ENCODE assay signal across 8 cellular contexts in the genomic region with DNA sequence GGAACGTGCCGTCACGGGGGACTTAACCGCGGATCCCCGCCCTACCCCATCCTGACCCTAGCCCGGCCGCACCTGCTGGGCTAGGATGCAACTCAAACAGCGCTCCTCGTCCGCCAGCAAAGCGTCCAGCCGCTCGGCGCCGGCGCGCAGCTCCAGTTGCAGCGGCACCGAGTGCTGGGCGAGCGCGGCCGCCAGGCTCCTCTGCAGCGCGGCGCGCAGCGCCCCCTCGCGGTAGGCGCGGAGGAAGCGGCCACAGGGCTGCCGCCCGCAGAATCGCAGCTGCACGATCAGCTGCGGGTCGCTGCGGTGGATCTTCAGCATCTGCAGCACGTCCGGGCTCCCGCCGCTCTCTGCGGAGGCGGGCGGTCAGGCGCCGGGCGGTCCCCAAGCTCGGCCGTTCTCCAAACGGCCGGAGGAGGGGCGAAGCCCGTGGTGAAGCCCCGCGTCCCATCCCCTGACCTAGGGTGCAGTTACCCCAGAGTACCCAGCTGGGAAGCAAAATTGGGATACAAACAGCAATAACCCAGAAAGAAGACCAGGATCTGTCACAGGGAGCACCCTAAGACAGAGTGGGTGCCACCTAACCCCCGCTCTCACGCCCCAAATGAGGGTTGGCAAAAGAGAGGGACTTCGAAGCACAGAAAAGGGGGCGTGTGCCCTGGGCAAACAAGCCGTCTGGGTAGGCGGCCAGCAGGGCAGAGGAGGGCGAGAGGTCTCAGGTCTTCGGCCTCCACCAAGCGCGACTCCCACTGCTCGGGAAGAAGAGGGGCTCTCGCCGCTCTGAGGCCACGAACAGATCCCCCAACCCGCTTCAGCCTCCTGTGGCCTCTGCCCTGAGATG. TPM values are rescaled to one million over a fixed set of nuclear protein-coding genes. Genes with fewer than 3 reads are reported as not detected.
DNase-seq lines count a peak whose midpoint lies in the region; ATAC-seq and TF ChIP-seq lines count a peak whose summit lies in the region.

No MANE protein-coding gene starts in this region.

- no peak for TF ChIP-seq POLR2A in vagina (IDR thresholded peaks at IDR 0.05)

- peak overlapping the region; percentile 28; the same call in 1 of the 2 replicates for H3K9ac ChIP-seq in ES-I3 (ENCODE audit: low read depth, low read length)
- H3K9ac ChIP-seq in SU-DHL-6 (ENCODE audit: low read length) = no peak overlapping the region

- no peaks in the 10 kb centered on the region for H3K79me2 ChIP-seq in SU-DHL-6 (ENCODE audit: insufficient read depth, low read length)

- H3K27ac Mint-ChIP-seq in activated naive CD8-positive, alpha-beta T cell = no peak overlapping the region

- peak overlapping the region; percentile 59 for H3K4me3 Mint-ChIP-seq in activated naive CD8-positive, alpha-beta T cell

- intact Hi-C loops in cardiac septum (cut with DNase I) = loop anchor here (2.0 to 5.0 kb wide), 4 partner anchors 48 to 258 kb away; a partner anchor contains a TSS
- intact Hi-C loops in posterior vena cava (cut with DNase I) = loop anchor here (1.0 to 5.0 kb wide), 5 partner anchors 138 to 263 kb away; no protein-coding TSS in a partner anchor
- intact Hi-C loops in vagina (cut with DNase I) = loop anchor here (2.0 kb wide), 1 partner anchor 179 kb away; no protein-coding TSS in a partner anchor

- TF ChIP-seq CTCF in SU-DHL-6 (IDR thresholded peaks at IDR 0.05; ENCODE audit: insufficient read depth, low read length, poor library complexity, severe bottlenecking) = peak; percentile 77
- peak; percentile 96 to 98 (median 97) for TF ChIP-seq CTCF in vagina (IDR thresholded peaks at IDR 0.05)

- H3K4me2 ChIP-seq in SU-DHL-6 (ENCODE audit: low read depth, low read length, poor library complexity, severe bottlenecking) = peak overlapping the region; percentile 39

- H3K27me3 ChIP-seq in SU-DHL-6 (ENCODE audit: low read length) (no peaks in the 10 kb centered on the region), vagina (no peaks in the 10 kb centered on the region)

- H3K9me3 ChIP-seq in ES-I3 (ENCODE audit: control insufficient read depth, insufficient read depth, low read length) (no peaks in the 10 kb centered on the region; the same call in 1 of the 2 replicates), SU-DHL-6 (ENCODE audit: insufficient read depth, low read length) (no peaks in the 10 kb centered on the region), vagina (no peaks in the 10 kb centered on the region)

- peaks cover 3% of the 10 kb centered on the region for H3K27me3 Mint-ChIP-seq in activated naive CD8-positive, alpha-beta T cell

- H3K4me3 ChIP-seq in SU-DHL-6 (ENCODE audit: insufficient read depth, low read length, poor library complexity, severe bottlenecking) (no peak overlapping the region), vagina (no peak overlapping the region)

- ATAC-seq in HG02973 (IDR thresholded peaks at IDR 0.05; ENCODE audit: unreplicated experiment) = no peak

- no peak overlapping the region for H2AFZ ChIP-seq in SU-DHL-6 (ENCODE audit: low read depth, low read length, severe bottlenecking)

- peaks cover 16% of the 10 kb centered on the region for H3F3A ChIP-seq in SU-DHL-6 (ENCODE audit: insufficient read depth)

- H3K4me1 Mint-ChIP-seq in activated naive CD8-positive, alpha-beta T cell (ENCODE audit: low read depth) = peaks cover 41% of the 10 kb centered on the region

- H3K36me3 ChIP-seq in ES-I3 (ENCODE audit: insufficient read depth, low read length) (no peaks in the 10 kb centered on the region), SU-DHL-6 (ENCODE audit: low read length) (no peaks in the 10 kb centered on the region), vagina (no peaks in the 10 kb centered on the region)

- no peaks in the 10 kb centered on the region for H3K36me3 Mint-ChIP-seq in activated naive CD8-positive, alpha-beta T cell

- H3K4me1 ChIP-seq in ES-I3 (ENCODE audit: insufficient read depth, low read length) (no peaks in the 10 kb centered on the region; the same call in 1 of the 2 replicates), vagina (peaks cover 43% of the 10 kb centered on the region)

- H3K9me2 ChIP-seq in SU-DHL-6 (replicated peaks; ENCODE audit: insufficient read depth, low read length) = no peaks in the 10 kb centered on the region

- no peaks in the 10 kb centered on the region for H4K20me1 ChIP-seq in SU-DHL-6 (ENCODE audit: low read depth, low read length)

- H3K9me3 Mint-ChIP-seq in activated naive CD8-positive, alpha-beta T cell (ENCODE audit: low read depth) = no peaks in the 10 kb centered on the region

- H3K27ac ChIP-seq in SU-DHL-6 (ENCODE audit: low read depth, low read length) (no peak overlapping the region), vagina (no peak overlapping the region)

- DNase-seq in LHCN-M2 (ENCODE audit: low read depth) (peak; percentile 60), cardiac septum (ENCODE audit: low spot score) (peak; percentile 89), posterior vena cava (ENCODE audit: low spot score) (peak; percentile 93), vagina (ENCODE audit: extremely low spot score in 2 of 2) (no peak)

RNA-seq across cellular contexts. Expression of a gene that starts 4.2 kb away (rescaled TPM):
- total RNA-seq in LHCN-M2 (2014; rRNA removed) (31.2 and 46.0 TPM in 2 replicates), cardiac septum (11.0 TPM), posterior vena cava (10 to 100 TPM; 15.6 to 17.4 TPM), vagina (22.3 TPM)
- polyA plus RNA-seq in LHCN-M2 (2012) = 31.2 TPM

RNA-seq across cellular contexts. Expression of a gene that starts 4.2 kb away (rescaled TPM):
- total RNA-seq in LHCN-M2 (2014; rRNA removed) (24.5 and 32.5 TPM in 2 replicates), cardiac septum (9.5 TPM), posterior vena cava (10 to 100 TPM in 1 of 2 donors, 1 to 10 TPM in 1; 9.2 to 13.0 TPM), vagina (31.4 TPM)
- polyA plus RNA-seq in LHCN-M2 (2012) = 5.9 TPM

RNA-seq across cellular contexts. Expression of a gene that starts 4.7 kb away (rescaled TPM):
- total RNA-seq in LHCN-M2 (2014; rRNA removed) (75.5 and 85.0 TPM in 2 replicates), cardiac septum (12.4 TPM), posterior vena cava (10 to 100 TPM; 13.0 to 22.0 TPM), vagina (12.8 TPM)
- 40.8 TPM for polyA plus RNA-seq in LHCN-M2 (2012)

RNA-seq across cellular contexts. Expression of a gene that starts 9.0 kb away (rescaled TPM):
- 19.4 and 29.1 TPM in 2 replicates for total RNA-seq in LHCN-M2 (2014; rRNA removed)
- 4.8 TPM for polyA plus RNA-seq in LHCN-M2 (2012)
- total RNA-seq in cardiac septum = 49.1 TPM
- 10 to 100 TPM; 25.8 to 40.1 TPM for total RNA-seq in posterior vena cava
- total RNA-seq in vagina = 54.3 TPM

RNA-seq across cellular contexts. Expression of a gene that starts 14.8 kb away (rescaled TPM):
- 58.0 and 58.6 TPM in 2 replicates for total RNA-seq in LHCN-M2 (2014; rRNA removed)
- 61.0 TPM for polyA plus RNA-seq in LHCN-M2 (2012)
- total RNA-seq in cardiac septum = 86.3 TPM
- total RNA-seq in posterior vena cava = 10 to 100 TPM; 18.8 to 31.6 TPM
- total RNA-seq in vagina = 19.2 TPM

Comparison
In these comparisons a context has a peak if more than half of its experiments do, and no peak if none do; other contexts are left out.
1. DNase-seq: peak in LHCN-M2 (single experiment), cardiac septum (single experiment) and posterior vena cava (single experiment); none in vagina (0 of 2).